ENCODE assay signal across 8 cellular contexts in genomic region chr5:150448960-150449490, GRCh38. TPM values are rescaled to one million over a fixed set of nuclear protein-coding genes. Genes with fewer than 3 reads are reported as not detected.
DNase-seq lines count a peak whose midpoint lies in the region; ATAC-seq and TF ChIP-seq lines count a peak whose summit lies in the region.

No MANE protein-coding gene starts in this region.

- H3K27ac ChIP-seq in thoracic aorta = peak overlapping the region; percentile 92 to 97

- TF ChIP-seq CTCF in AG04449 (IDR thresholded peaks at IDR 0.05; ENCODE audit: insufficient read depth, low read length, missing control alignments) (no peak), astrocyte of the spinal cord (IDR thresholded peaks at IDR 0.05; ENCODE audit: low read depth, low read length) (no peak), thoracic aorta (IDR thresholded peaks at IDR 0.05) (no peak)

- POLR2A ChIA-PET in AG04449 (lab: Yijun Ruan, JAX) = interaction anchor here (0.6 to 1.2 kb wide), 7 partner anchors 8 to 333 kb away, joined by 3 to 4 read pairs (median 3); partner anchors contain the start of genes DCTN4 and SYNPO

- in situ Hi-C loops in astrocyte of the spinal cord (cut with HindIII; ENCODE audit: low sequenced_read_pairs) = no loop called here

- DNase-seq in AG04449 (ENCODE audit: low read depth, low spot score) (no peak), astrocyte of the spinal cord (ENCODE audit: low read depth, low spot score) (no peak), left kidney (ENCODE audit: low read depth, low spot score) (peak; percentile 43), thoracic aorta (ENCODE audit: low spot score) (no peak), kidney tubule cell (ENCODE audit: low spot score) (no peak), OCI-M1 (lab: John Stamatoyannopoulos, UW) (no peak)
- no peak for DNase-seq in stimulated activated CD4-positive, alpha-beta T cell treated with anti-CD3 and anti-CD28 coated beads, Interleukin-2, amount 100 ng/mL, for 24 hours

- H3K4me3 ChIP-seq in AG04449 (ENCODE audit: low read depth, low read length) (peak overlapping the region; percentile 68), astrocyte of the spinal cord (ENCODE audit: low read depth, low read length) (peak overlapping the region; percentile 66), thoracic aorta (peak overlapping the region; percentile 90)

- ATAC-seq in HG03469 (IDR thresholded peaks at IDR 0.05; ENCODE audit: unreplicated experiment) = peak; percentile 7
- no peak for ATAC-seq in thoracic aorta (ENCODE audit: insufficient number of reproducible peaks, low FRiP score, low read depth)

- H3K4me1 ChIP-seq in thoracic aorta (ENCODE audit: control insufficient read depth in 1 of 2, low read depth in 2 of 2) = peaks cover 10 to 19% of the 10 kb centered on the region in 2 donors

- no peaks in the 10 kb centered on the region for H3K27me3 ChIP-seq in thoracic aorta (replicated peaks; ENCODE audit: insufficient read depth)

- CTCF ChIA-PET in AG04449 (lab: Yijun Ruan, JAX) = interaction anchor here (0.6 to 5.1 kb wide), 11 partner anchors 9 to 263 kb away, joined by 3 to 40 read pairs (median 9); no protein-coding TSS in a partner anchor

- no peaks in the 10 kb centered on the region for H3K9me3 ChIP-seq in thoracic aorta

- peaks cover 36% of the 10 kb centered on the region for H3K36me3 ChIP-seq in thoracic aorta

RNA-seq across cellular contexts. Expression of gene RPS14, which starts 0.5 kb away (rescaled TPM):
- 1,000 to 10,000 TPM; 1,311 to 1,492 TPM for total RNA-seq in thoracic aorta

RNA-seq across cellular contexts. Expression of gene CD74, which starts 36.3 kb away (rescaled TPM):
- total RNA-seq in thoracic aorta = 1,000 to 10,000 TPM in 1 of 2 donors, 100 to 1,000 TPM in 1; 844 to 1,048 TPM

RNA-seq across cellular contexts. Expression of gene NDST1, which starts 58.9 kb away (rescaled TPM):
- total RNA-seq in thoracic aorta = 100 to 1,000 TPM; 112 to 131 TPM
